ENCODE assay signal across 12 cellular contexts in the genomic region with DNA sequence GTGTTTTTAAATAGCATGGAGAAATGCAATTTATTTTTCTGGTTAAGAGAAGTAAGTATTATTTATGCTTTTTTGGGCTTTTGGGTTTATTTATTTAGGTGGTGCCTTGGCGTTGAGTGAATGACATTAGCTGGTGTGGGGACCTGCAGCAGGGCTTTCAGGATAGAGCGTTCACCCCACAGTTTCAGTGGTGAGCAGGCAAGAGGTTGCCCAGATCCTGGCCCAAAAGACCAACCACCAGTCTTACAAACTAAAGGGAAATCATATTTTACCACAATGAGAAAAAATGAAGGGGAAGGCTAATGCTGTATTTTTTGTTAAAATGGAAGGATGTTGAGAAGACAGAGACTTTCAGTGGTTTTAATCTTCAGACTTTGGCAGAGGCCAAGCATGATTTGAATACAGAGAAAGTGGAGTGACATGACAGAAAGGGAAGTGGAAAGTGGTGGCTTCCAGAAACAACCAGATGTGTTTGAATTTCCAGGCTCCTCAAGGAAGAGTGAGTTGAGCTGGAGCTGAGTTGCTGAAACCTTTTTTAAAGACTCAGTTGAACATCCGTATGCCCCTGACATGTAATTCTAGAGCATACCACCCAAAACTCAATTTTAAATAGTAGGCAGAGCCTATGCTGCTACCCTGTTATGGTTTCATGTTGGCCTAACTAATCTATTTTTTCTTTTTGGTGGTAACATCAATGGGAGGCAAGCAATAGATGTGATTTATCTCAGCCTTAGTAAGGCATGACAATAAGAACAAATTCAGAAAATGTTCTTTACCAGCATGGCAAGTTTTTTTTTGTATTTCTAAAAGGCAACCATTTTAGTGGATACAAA.
DNase-seq lines count a peak whose midpoint lies in the region; ATAC-seq and TF ChIP-seq lines count a peak whose summit lies in the region.
"Had no signal": no experiment of that assay in that cellular context is flagged by ENCODE, and none has a peak within 500 bp of the region (broad histone marks: within the 10 kb centered on the region; RNA-seq: fewer than 3 reads in every experiment).

No MANE protein-coding gene starts in this region.

- H3K9me3 ChIP-seq in mesenchymal stem cell (ENCODE audit: control insufficient read depth, low read length): no peaks in the 10 kb centered on the region
- H3K9me3 ChIP-seq: mucosa of descending colon had no signal

- no peak overlapping the region for H3K27ac ChIP-seq in mesenchymal stem cell (ENCODE audit: low read length, poor library complexity, severe bottlenecking)

- H3K27me3 Mint-ChIP-seq in naive thymus-derived CD8-positive, alpha-beta T cell: no peaks in the 10 kb centered on the region
- H3K27me3 Mint-ChIP-seq: activated naive CD4-positive, alpha-beta T cell treated with anti-CD3 and anti-CD28 coated beads, Interleukin-2, amount 10 ng/mL, durations not matched to agents 7 days and 5 days; T-cell had no signal

- no peak overlapping the region for H3K23ac ChIP-seq in mesenchymal stem cell (ENCODE audit: low read length in 2 of 2)

- H3K4me2 ChIP-seq in mesenchymal stem cell (ENCODE audit: low read length, poor library complexity, severe bottlenecking): no peak overlapping the region

- no peak overlapping the region for H2AK5ac ChIP-seq in mesenchymal stem cell (ENCODE audit: low read length, severe bottlenecking)

- H3K4me1 ChIP-seq in mesenchymal stem cell (ENCODE audit: control insufficient read depth, insufficient read depth, low read depth, low read length): peaks cover 9% of the 10 kb centered on the region

- DNase-seq in GM13976 (ENCODE audit: low spot score): peak; percentile 56
- DNase-seq in mesenchymal stem cell: no peak
- no peak for DNase-seq in superior temporal gyrus (ENCODE audit: extremely low spot score)
- DNase-seq in naive thymus-derived CD8-positive, alpha-beta T cell: no peak
- no peak for DNase-seq in NCI-H2227 (lab: John Stamatoyannopoulos, UW; ENCODE audit: unreplicated experiment)
- DNase-seq in activated CD4-positive, alpha-beta T cell treated with anti-CD3 and anti-CD28 coated beads, Interleukin-2, amount 50 U/mL, for 4 hours: no peak
- DNase-seq: activated naive CD4-positive, alpha-beta T cell treated with anti-CD3 and anti-CD28 coated beads, Interleukin-2, amount 10 ng/mL, durations not matched to agents 7 days and 5 days; Calu3; mucosa of descending colon; T-cell had no signal

- no peaks in the 10 kb centered on the region for H3K9me3 Mint-ChIP-seq in naive thymus-derived CD8-positive, alpha-beta T cell
- H3K9me3 Mint-ChIP-seq: activated naive CD4-positive, alpha-beta T cell treated with anti-CD3 and anti-CD28 coated beads, Interleukin-2, amount 10 ng/mL, durations not matched to agents 7 days and 5 days; T-cell had no signal

- POLR2A ChIA-PET in naive thymus-derived CD8-positive, alpha-beta T cell (lab: Charles Lee): no interaction called here

- peaks cover 2 to 30% (median 30%) of the 10 kb centered on the region in 3 donors for H3K36me3 Mint-ChIP-seq in naive thymus-derived CD8-positive, alpha-beta T cell

- H3K27ac Mint-ChIP-seq in naive thymus-derived CD8-positive, alpha-beta T cell: peak overlapping the region in 2 of 10 donors; percentile 75 to 81
- H3K27ac Mint-ChIP-seq: activated naive CD4-positive, alpha-beta T cell treated with anti-CD3 and anti-CD28 coated beads, Interleukin-2, amount 10 ng/mL, durations not matched to agents 7 days and 5 days; T-cell had no signal

- H3K18ac ChIP-seq in mesenchymal stem cell (ENCODE audit: low read depth in 1 of 2, low read length in 2 of 2): peak overlapping the region in 1 of 2 experiments; percentile 44

- 91% methylated on average over 1 of the region's 3 CpGs for WGBS in mesenchymal stem cell

- ATAC-seq in GM21447 (IDR thresholded peaks at IDR 0.05; ENCODE audit: unreplicated experiment) (peak; percentile 94), HG03558 (IDR thresholded peaks at IDR 0.05; ENCODE audit: extremely low read depth, unreplicated experiment) (peak; percentile 74)
- no peak for ATAC-seq in naive thymus-derived CD8-positive, alpha-beta T cell
- ATAC-seq: mucosa of descending colon, T-cell had no signal

- H3K36me3 ChIP-seq in mesenchymal stem cell (ENCODE audit: control insufficient read depth in 1 of 2, insufficient read depth in 2 of 2, low read depth in 1 of 2, low read length in 2 of 2): peaks cover 6 to 7% of the 10 kb centered on the region in 2 experiments

- no peak overlapping the region for H2BK5ac ChIP-seq in mesenchymal stem cell (ENCODE audit: low read depth, low read length, poor library complexity, severe bottlenecking)

- peaks cover 6% of the 10 kb centered on the region for H3K79me1 ChIP-seq in mesenchymal stem cell (replicated peaks; ENCODE audit: low read length, poor library complexity, severe bottlenecking)

- no peak overlapping the region for H4K8ac ChIP-seq in mesenchymal stem cell (ENCODE audit: low read length)

- no peak overlapping the region for H2BK120ac ChIP-seq in mesenchymal stem cell (ENCODE audit: low read depth, low read length)

- H2BK15ac ChIP-seq in mesenchymal stem cell (ENCODE audit: low read depth, poor library complexity, severe bottlenecking): peak overlapping the region; percentile 76

- no peak overlapping the region for H4K91ac ChIP-seq in mesenchymal stem cell (ENCODE audit: low read length)

- no peak overlapping the region for H2AFZ ChIP-seq in mesenchymal stem cell (ENCODE audit: low read depth, low read length)

- H3K14ac ChIP-seq in mesenchymal stem cell (ENCODE audit: low read length in 2 of 2): no peak overlapping the region

- H3K4ac ChIP-seq in mesenchymal stem cell (ENCODE audit: low read depth in 1 of 2, low read length in 2 of 2): no peak overlapping the region

- H3K4me3 ChIP-seq in mesenchymal stem cell (ENCODE audit: insufficient read depth in 1 of 2, low read depth in 1 of 2, low read length in 2 of 2): no peak overlapping the region
- H3K4me3 ChIP-seq: mucosa of descending colon had no signal

- H3K9ac ChIP-seq in mesenchymal stem cell (ENCODE audit: low read length): no peak overlapping the region

- no peaks in the 10 kb centered on the region for H3K27me3 ChIP-seq in mesenchymal stem cell (ENCODE audit: control insufficient read depth in 1 of 2, insufficient read depth in 1 of 2, low read length in 2 of 2)

- in situ Hi-C loops in GM13976 (cut with MboI; ENCODE audit: low sequenced_read_pairs, unreplicated experiment): no loop called here

- H2BK12ac ChIP-seq in mesenchymal stem cell (ENCODE audit: low read length in 2 of 2): peak overlapping the region in 1 of 2 experiments; percentile 72

- TF ChIP-seq CTCF in GM13976 (IDR thresholded peaks at IDR 0.05; ENCODE audit: borderline replicate concordance, control extremely low read depth, extremely low read depth, insufficient read depth, missing control alignments): no peak

- no peak overlapping the region for H3K4me3 Mint-ChIP-seq in naive thymus-derived CD8-positive, alpha-beta T cell
- H3K4me3 Mint-ChIP-seq: activated naive CD4-positive, alpha-beta T cell treated with anti-CD3 and anti-CD28 coated beads, Interleukin-2, amount 10 ng/mL, durations not matched to agents 7 days and 5 days; T-cell had no signal

- H3K4me1 Mint-ChIP-seq in naive thymus-derived CD8-positive, alpha-beta T cell: peaks cover 0 to 4% (median under 1%) of the 10 kb centered on the region in 4 donors
- H3K4me1 Mint-ChIP-seq: T-cell had no signal

Comparison
In these comparisons a context has a peak if more than half of its experiments do, and no peak if none do; other contexts are left out.
1. ATAC-seq: peak in GM21447 (single experiment) and HG03558 (single experiment); none in naive thymus-derived CD8-positive, alpha-beta T cell (0 of 2).